ENCODE assay signal across 22 cellular contexts in genomic region chr2:46723346-46723745, GRCh38.
"Had no signal": no experiment of that assay in that cellular context is flagged by ENCODE, and none has a peak within 500 bp of the region (broad histone marks: within the 10 kb centered on the region; RNA-seq: fewer than 3 reads in every experiment).

No MANE protein-coding gene starts in this region.

- H3K36me3 ChIP-seq: neutrophil, right atrium auricular region had no signal

- H3K27ac ChIP-seq: dorsolateral prefrontal cortex, neutrophil, right atrium auricular region, skin epidermis had no signal

- H3K27ac Mint-ChIP-seq: activated CD4-positive, alpha-beta memory T cell treated with anti-CD3 and anti-CD28 coated beads for 36 hours; activated CD8-positive, alpha-beta memory T cell treated with anti-CD3 and anti-CD28 coated beads, Interleukin-2, amount 10 ng/mL, durations not matched to agents 7 days and 5 days; activated naive CD8-positive, alpha-beta T cell treated with anti-CD3 and anti-CD28 coated beads, Interleukin-2, amount 10 ng/mL, durations not matched to agents 7 days and 5 days; endodermal cell; T-cell had no signal

- ATAC-seq: activated CD8-positive, alpha-beta memory T cell treated with anti-CD3 and anti-CD28 coated beads, Interleukin-2, amount 10 ng/mL, durations not matched to agents 7 days and 5 days; left colon; stimulated activated naive CD8-positive, alpha-beta T cell treated with anti-CD3 and anti-CD28 coated beads, Interleukin-15, Interleukin-2, amounts not matched to agents 100 U/mL and 50 U/mL, for 24 hours; T-cell had no signal

- H3K4me3 Mint-ChIP-seq: activated CD4-positive, alpha-beta memory T cell treated with anti-CD3 and anti-CD28 coated beads for 36 hours; activated CD8-positive, alpha-beta memory T cell treated with anti-CD3 and anti-CD28 coated beads, Interleukin-2, amount 10 ng/mL, durations not matched to agents 7 days and 5 days; activated naive CD8-positive, alpha-beta T cell treated with anti-CD3 and anti-CD28 coated beads, Interleukin-2, amount 10 ng/mL, durations not matched to agents 7 days and 5 days; endodermal cell had no signal

- H3K4me3 ChIP-seq: dorsolateral prefrontal cortex, lung, right atrium auricular region, skin epidermis had no signal

- H3K27me3 Mint-ChIP-seq: activated CD4-positive, alpha-beta memory T cell treated with anti-CD3 and anti-CD28 coated beads for 36 hours; activated CD8-positive, alpha-beta memory T cell treated with anti-CD3 and anti-CD28 coated beads, Interleukin-2, amount 10 ng/mL, durations not matched to agents 7 days and 5 days; activated naive CD8-positive, alpha-beta T cell treated with anti-CD3 and anti-CD28 coated beads, Interleukin-2, amount 10 ng/mL, durations not matched to agents 7 days and 5 days; T-cell had no signal

- H3K27me3 ChIP-seq: dorsolateral prefrontal cortex, neutrophil, right atrium auricular region had no signal

- DNase-seq: activated CD4-positive, alpha-beta memory T cell treated with anti-CD3 and anti-CD28 coated beads for 36 hours; activated CD4-positive, CD25-positive, alpha-beta regulatory T cell treated with anti-CD3 and anti-CD28 coated beads, Interleukin-2, amount 50 U/mL, for 72 hours; activated CD8-positive, alpha-beta memory T cell treated with anti-CD3 and anti-CD28 coated beads, Interleukin-2, amount 10 ng/mL, durations not matched to agents 7 days and 5 days; activated gamma-delta T cell; activated naive CD8-positive, alpha-beta T cell treated with anti-CD3 and anti-CD28 coated beads, Interleukin-2, amount 10 ng/mL, durations not matched to agents 7 days and 5 days; activated T-cell treated with anti-CD3 and anti-CD28 coated beads, Interleukin-2, amount 50 U/mL, for 1 hour; anterior cingulate cortex; dorsolateral prefrontal cortex; endodermal cell; erythroblast; left colon; posterior cingulate gyrus; stimulated activated CD4-positive, alpha-beta T cell treated with anti-CD3 and anti-CD28 coated beads, Interleukin-15, amount 100 ng/mL, for 24 hours; stimulated activated CD4-positive, alpha-beta T cell treated with anti-CD3 and anti-CD28 coated beads, Interleukin-4, amount 100 ng/mL, for 1 hour; stimulated activated naive CD8-positive, alpha-beta T cell treated with anti-CD3 and anti-CD28 coated beads, Interleukin-15, Interleukin-2, amounts not matched to agents 100 U/mL and 50 U/mL, for 24 hours; T-cell; T-helper 9 cell; trophoblast cell had no signal

- H3K9me3 ChIP-seq: neutrophil, right atrium auricular region had no signal

- H3K9me3 Mint-ChIP-seq: activated CD4-positive, alpha-beta memory T cell treated with anti-CD3 and anti-CD28 coated beads for 36 hours had no signal
